1 cellular context compared by ENCODE assay signal in genomic region chr6:136290406-136291010, GRCh38.
A peak's percentile ranks its signal among the peaks of the same experiment; 100 is the strongest.
TF ChIP-seq lines count a peak whose summit lies in the region.

No MANE protein-coding gene starts in this region.

TF ChIP-seq in HepG2, 621 proteins besides CTCF, POLR2A, EP300 and RAD21 (continued from another document and continues in another):
- TF ChIP-seq, protein P1, sequence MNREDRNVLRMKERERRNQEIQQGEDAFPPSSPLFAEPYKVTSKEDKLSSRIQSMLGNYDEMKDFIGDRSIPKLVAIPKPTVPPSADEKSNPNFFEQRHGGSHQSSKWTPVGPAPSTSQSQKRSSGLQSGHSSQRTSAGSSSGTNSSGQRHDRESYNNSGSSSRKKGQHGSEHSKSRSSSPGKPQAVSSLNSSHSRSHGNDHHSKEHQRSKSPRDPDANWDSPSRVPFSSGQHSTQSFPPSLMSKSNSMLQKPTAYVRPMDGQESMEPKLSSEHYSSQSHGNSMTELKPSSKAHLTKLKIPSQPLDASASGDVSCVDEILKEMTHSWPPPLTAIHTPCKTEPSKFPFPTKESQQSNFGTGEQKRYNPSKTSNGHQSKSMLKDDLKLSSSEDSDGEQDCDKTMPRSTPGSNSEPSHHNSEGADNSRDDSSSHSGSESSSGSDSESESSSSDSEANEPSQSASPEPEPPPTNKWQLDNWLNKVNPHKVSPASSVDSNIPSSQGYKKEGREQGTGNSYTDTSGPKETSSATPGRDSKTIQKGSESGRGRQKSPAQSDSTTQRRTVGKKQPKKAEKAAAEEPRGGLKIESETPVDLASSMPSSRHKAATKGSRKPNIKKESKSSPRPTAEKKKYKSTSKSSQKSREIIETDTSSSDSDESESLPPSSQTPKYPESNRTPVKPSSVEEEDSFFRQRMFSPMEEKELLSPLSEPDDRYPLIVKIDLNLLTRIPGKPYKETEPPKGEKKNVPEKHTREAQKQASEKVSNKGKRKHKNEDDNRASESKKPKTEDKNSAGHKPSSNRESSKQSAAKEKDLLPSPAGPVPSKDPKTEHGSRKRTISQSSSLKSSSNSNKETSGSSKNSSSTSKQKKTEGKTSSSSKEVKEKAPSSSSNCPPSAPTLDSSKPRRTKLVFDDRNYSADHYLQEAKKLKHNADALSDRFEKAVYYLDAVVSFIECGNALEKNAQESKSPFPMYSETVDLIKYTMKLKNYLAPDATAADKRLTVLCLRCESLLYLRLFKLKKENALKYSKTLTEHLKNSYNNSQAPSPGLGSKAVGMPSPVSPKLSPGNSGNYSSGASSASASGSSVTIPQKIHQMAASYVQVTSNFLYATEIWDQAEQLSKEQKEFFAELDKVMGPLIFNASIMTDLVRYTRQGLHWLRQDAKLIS (CRISPR knock-in tag; IDR thresholded peaks at IDR 0.05) = no peak
- TF ChIP-seq ZFX (CRISPR knock-in tag; IDR thresholded peaks at IDR 0.05; ENCODE audit: low read depth) = peak; percentile 22
- TF ChIP-seq ZNF891 (CRISPR knock-in tag; IDR thresholded peaks at IDR 0.05) = peak; percentile 57; the same call in 1 of the 2 replicates
- TF ChIP-seq ZNF878 (CRISPR knock-in tag; IDR thresholded peaks at IDR 0.05) = peak; percentile 63; the same call in 1 of the 2 replicates
- TF ChIP-seq REL (CRISPR knock-in tag; conservative IDR thresholded peaks at IDR 0.05) = no peak; the same call in 1 of the 2 replicates
- TF ChIP-seq ZNF503 (CRISPR knock-in tag; IDR thresholded peaks at IDR 0.05) = 0 out of 2 replicates have a peak, but pooled peaks have one; percentile 31
- 0 out of 2 replicates have a peak, but pooled peaks have one; percentile 7 for TF ChIP-seq ZNF816 (CRISPR knock-in tag; IDR thresholded peaks at IDR 0.05; ENCODE audit: borderline replicate concordance)
- no peak; the same call in 1 of the 2 replicates for TF ChIP-seq ARNT2 (CRISPR knock-in tag; IDR thresholded peaks at IDR 0.05; ENCODE audit: low read depth)
- TF ChIP-seq ZNF24 (IDR thresholded peaks at IDR 0.05) = no peak
- TF ChIP-seq TCF7L2 (IDR thresholded peaks at IDR 0.05; ENCODE audit: low read depth, low read length) = no peak
- TF ChIP-seq CEBPB (IDR thresholded peaks at IDR 0.05; ENCODE audit: borderline replicate concordance, low read depth, low read length) = no peak
- peak; percentile 79 for TF ChIP-seq ISX (CRISPR knock-in tag; conservative IDR thresholded peaks at IDR 0.05)
- peak in 1 of 2 experiments; percentile 29; a peak in 1 of 4 replicates for TF ChIP-seq HMGXB4 (CRISPR knock-in tag; IDR thresholded peaks at IDR 0.05; ENCODE audit: borderline replicate concordance in 1 of 2, low read depth in 1 of 2)
- TF ChIP-seq GZF1 (CRISPR knock-in tag; IDR thresholded peaks at IDR 0.05) = no peak
- TF ChIP-seq ETS1 (CRISPR knock-in tag; IDR thresholded peaks at IDR 0.05) = peak; percentile 76; the same call in 1 of the 2 replicates
- no peak for TF ChIP-seq PRMT3 (CRISPR knock-in tag; IDR thresholded peaks at IDR 0.05; ENCODE audit: borderline replicate concordance, low read depth)
- TF ChIP-seq ZBTB37 (CRISPR knock-in tag; IDR thresholded peaks at IDR 0.05) = peak; percentile 93; the same call in 1 of the 2 replicates
- TF ChIP-seq ZNF720 (CRISPR knock-in tag; IDR thresholded peaks at IDR 0.05) = no peak
- TF ChIP-seq ZNF329 (CRISPR knock-in tag; IDR thresholded peaks at IDR 0.05; ENCODE audit: low read depth) = peak; percentile 71; the same call in 1 of the 2 replicates
- TF ChIP-seq ZNF235 (CRISPR knock-in tag; IDR thresholded peaks at IDR 0.05; ENCODE audit: borderline replicate concordance) = no peak
- TF ChIP-seq BRCA1 (CRISPR knock-in tag; IDR thresholded peaks at IDR 0.05) = peak; percentile 40; the same call in 1 of the 2 replicates
- peak; percentile 72; the same call in 1 of the 2 replicates for TF ChIP-seq MED13 (CRISPR knock-in tag; IDR thresholded peaks at IDR 0.05)
- TF ChIP-seq ELK4 (CRISPR knock-in tag; IDR thresholded peaks at IDR 0.05; ENCODE audit: borderline replicate concordance) = 0 out of 2 replicates have a peak, but pooled peaks have one; percentile 13
- no peak for TF ChIP-seq JUND (CRISPR knock-in tag; IDR thresholded peaks at IDR 0.05)
- TF ChIP-seq, protein P2, sequence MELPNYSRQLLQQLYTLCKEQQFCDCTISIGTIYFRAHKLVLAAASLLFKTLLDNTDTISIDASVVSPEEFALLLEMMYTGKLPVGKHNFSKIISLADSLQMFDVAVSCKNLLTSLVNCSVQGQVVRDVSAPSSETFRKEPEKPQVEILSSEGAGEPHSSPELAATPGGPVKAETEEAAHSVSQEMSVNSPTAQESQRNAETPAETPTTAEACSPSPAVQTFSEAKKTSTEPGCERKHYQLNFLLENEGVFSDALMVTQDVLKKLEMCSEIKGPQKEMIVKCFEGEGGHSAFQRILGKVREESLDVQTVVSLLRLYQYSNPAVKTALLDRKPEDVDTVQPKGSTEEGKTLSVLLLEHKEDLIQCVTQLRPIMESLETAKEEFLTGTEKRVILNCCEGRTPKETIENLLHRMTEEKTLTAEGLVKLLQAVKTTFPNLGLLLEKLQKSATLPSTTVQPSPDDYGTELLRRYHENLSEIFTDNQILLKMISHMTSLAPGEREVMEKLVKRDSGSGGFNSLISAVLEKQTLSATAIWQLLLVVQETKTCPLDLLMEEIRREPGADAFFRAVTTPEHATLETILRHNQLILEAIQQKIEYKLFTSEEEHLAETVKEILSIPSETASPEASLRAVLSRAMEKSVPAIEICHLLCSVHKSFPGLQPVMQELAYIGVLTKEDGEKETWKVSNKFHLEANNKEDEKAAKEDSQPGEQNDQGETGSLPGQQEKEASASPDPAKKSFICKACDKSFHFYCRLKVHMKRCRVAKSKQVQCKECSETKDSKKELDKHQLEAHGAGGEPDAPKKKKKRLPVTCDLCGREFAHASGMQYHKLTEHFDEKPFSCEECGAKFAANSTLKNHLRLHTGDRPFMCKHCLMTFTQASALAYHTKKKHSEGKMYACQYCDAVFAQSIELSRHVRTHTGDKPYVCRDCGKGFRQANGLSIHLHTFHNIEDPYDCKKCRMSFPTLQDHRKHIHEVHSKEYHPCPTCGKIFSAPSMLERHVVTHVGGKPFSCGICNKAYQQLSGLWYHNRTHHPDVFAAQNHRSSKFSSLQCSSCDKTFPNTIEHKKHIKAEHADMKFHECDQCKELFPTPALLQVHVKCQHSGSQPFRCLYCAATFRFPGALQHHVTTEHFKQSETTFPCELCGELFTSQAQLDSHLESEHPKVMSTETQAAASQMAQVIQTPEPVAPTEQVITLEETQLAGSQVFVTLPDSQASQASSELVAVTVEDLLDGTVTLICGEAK (IDR thresholded peaks at IDR 0.05) = no peak
- TF ChIP-seq, protein P2 (CRISPR knock-in tag; IDR thresholded peaks at IDR 0.05) = 0 out of 2 replicates have a peak, but pooled peaks have one; percentile 36
- TF ChIP-seq, protein P3, sequence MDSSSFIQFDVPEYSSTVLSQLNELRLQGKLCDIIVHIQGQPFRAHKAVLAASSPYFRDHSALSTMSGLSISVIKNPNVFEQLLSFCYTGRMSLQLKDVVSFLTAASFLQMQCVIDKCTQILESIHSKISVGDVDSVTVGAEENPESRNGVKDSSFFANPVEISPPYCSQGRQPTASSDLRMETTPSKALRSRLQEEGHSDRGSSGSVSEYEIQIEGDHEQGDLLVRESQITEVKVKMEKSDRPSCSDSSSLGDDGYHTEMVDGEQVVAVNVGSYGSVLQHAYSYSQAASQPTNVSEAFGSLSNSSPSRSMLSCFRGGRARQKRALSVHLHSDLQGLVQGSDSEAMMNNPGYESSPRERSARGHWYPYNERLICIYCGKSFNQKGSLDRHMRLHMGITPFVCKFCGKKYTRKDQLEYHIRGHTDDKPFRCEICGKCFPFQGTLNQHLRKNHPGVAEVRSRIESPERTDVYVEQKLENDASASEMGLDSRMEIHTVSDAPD (CRISPR knock-in tag; IDR thresholded peaks at IDR 0.05) = peak; percentile 57; the same call in 1 of the 2 replicates
- TF ChIP-seq PAWR (CRISPR knock-in tag; IDR thresholded peaks at IDR 0.05; ENCODE audit: borderline replicate concordance) = no peak
- TF ChIP-seq ZNF350 (CRISPR knock-in tag; IDR thresholded peaks at IDR 0.05; ENCODE audit: borderline replicate concordance, low read depth) = 0 out of 2 replicates have a peak, but pooled peaks have one; percentile 13
- peak; percentile 51; the same call in 1 of the 2 replicates for TF ChIP-seq ZSCAN20 (CRISPR knock-in tag; IDR thresholded peaks at IDR 0.05; ENCODE audit: borderline replicate concordance)
- peak; percentile 54 for TF ChIP-seq ZFY (CRISPR knock-in tag; IDR thresholded peaks at IDR 0.05)
- TF ChIP-seq HES4 (CRISPR knock-in tag; IDR thresholded peaks at IDR 0.05; ENCODE audit: borderline replicate concordance) = 0 out of 2 replicates have a peak, but pooled peaks have one; percentile 52
- 0 out of 2 replicates have a peak, but pooled peaks have one; percentile 15 for TF ChIP-seq ZNF737 (CRISPR knock-in tag; IDR thresholded peaks at IDR 0.05; ENCODE audit: borderline replicate concordance)
- TF ChIP-seq CREB1 (IDR thresholded peaks at IDR 0.05) = peak; percentile 22; the same call in 1 of the 2 replicates
- no peak for TF ChIP-seq CREB1 (CRISPR knock-in tag; IDR thresholded peaks at IDR 0.05)
- no peak for TF ChIP-seq PLRG1 (conservative IDR thresholded peaks at IDR 0.05)
- 0 out of 2 replicates have a peak, but pooled peaks have one; percentile 7 for TF ChIP-seq KMT2A (CRISPR knock-in tag; IDR thresholded peaks at IDR 0.05)
